Comparison of ENCODE assay signal across 26 cellular contexts in genomic region chr3:130841357-130841756, GRCh38. TPM values are rescaled to one million over a fixed set of nuclear protein-coding genes. Genes with fewer than 3 reads are reported as not detected.
A peak's percentile ranks its signal among the peaks of the same experiment; 100 is the strongest.
DNase-seq lines count a peak whose midpoint lies in the region; ATAC-seq and TF ChIP-seq lines count a peak whose summit lies in the region.
"Had no signal": no experiment of that assay in that cellular context is flagged by ENCODE, and none has a peak within 500 bp of the region (broad histone marks: within the 10 kb centered on the region; RNA-seq: fewer than 3 reads in every experiment).

No MANE protein-coding gene starts in this region.

- H3K27ac ChIP-seq in left lung = no peak overlapping the region
- H3K27ac ChIP-seq: adrenal gland, dorsolateral prefrontal cortex, vagina had no signal

- CTCF ChIA-PET in WTC11 (lab: Charles Lee) = no interaction called here

- no peaks in the 10 kb centered on the region for H3K36me3 Mint-ChIP-seq in WTC11
- H3K36me3 Mint-ChIP-seq: CD8-positive, alpha-beta memory T cell; immature natural killer cell; natural killer cell treated with Interleukin-12 subunit alpha and Interleukin-12 subunit beta and Interleukin-15 and Interleukin-18, amount 100 ng/mL, for 72 hours had no signal

- intact Hi-C loops in left lung (cut with DNase I) = no loop called here

- ATAC-seq in WTC11 = no peak
- ATAC-seq in left lung = no peak
- ATAC-seq: esophagus mucosa; natural killer cell treated with Interleukin-12 subunit alpha and Interleukin-12 subunit beta and Interleukin-15 and Interleukin-18, amount 100 ng/mL, for 72 hours had no signal

- no peak overlapping the region for H3K4me3 Mint-ChIP-seq in WTC11
- H3K4me3 Mint-ChIP-seq: activated CD4-positive, alpha-beta T cell treated with anti-CD3 and anti-CD28 coated beads, Interleukin-2, amount 10 ng/mL, durations not matched to agents 7 days and 5 days; CD8-positive, alpha-beta memory T cell; immature natural killer cell; natural killer cell treated with Interleukin-12 subunit alpha and Interleukin-12 subunit beta and Interleukin-15 and Interleukin-18, amount 100 ng/mL, for 72 hours had no signal

- H3K9me3 Mint-ChIP-seq in WTC11 = no peaks in the 10 kb centered on the region
- H3K9me3 Mint-ChIP-seq: activated CD4-positive, alpha-beta T cell treated with anti-CD3 and anti-CD28 coated beads, Interleukin-2, amount 10 ng/mL, durations not matched to agents 7 days and 5 days; CD8-positive, alpha-beta memory T cell; immature natural killer cell; natural killer cell treated with Interleukin-12 subunit alpha and Interleukin-12 subunit beta and Interleukin-15 and Interleukin-18, amount 100 ng/mL, for 72 hours had no signal

- DNase-seq in GM10266 (ENCODE audit: extremely low spot score) = peak; percentile 32
- peak; percentile 20 for DNase-seq in HPDE6-E6E7 (ENCODE audit: extremely low spot score)
- no peak for DNase-seq in WTC11 (ENCODE audit: low spot score)
- peak; percentile 83 for DNase-seq in kidney tubule cell (ENCODE audit: low spot score)
- DNase-seq in left lung = no peak
- DNase-seq in activated CD4-positive, CD25-positive, alpha-beta regulatory T cell (lab: John Stamatoyannopoulos, UW) = no peak
- DNase-seq in NCI-H146 treated with DMSO at 0.1 percent for 48 hours (lab: John Stamatoyannopoulos, UW; ENCODE audit: unreplicated experiment) = no peak
- no peak for DNase-seq in NCI-H526 (lab: John Stamatoyannopoulos, UW)
- DNase-seq: activated CD4-positive, alpha-beta T cell treated with anti-CD3 and anti-CD28 coated beads, Interleukin-2, amount 10 ng/mL, durations not matched to agents 7 days and 5 days; activated CD8-positive, alpha-beta memory T cell treated with anti-CD3 and anti-CD28 coated beads, Interleukin-2, amount 50 U/mL, for 48 hours; activated effector memory CD4-positive, alpha-beta T cell treated with anti-CD3 and anti-CD28 coated beads, Interleukin-2, amount 50 U/mL, for 16 hours; adrenal gland; caudate nucleus; CD8-positive, alpha-beta memory T cell; dorsolateral prefrontal cortex; immature natural killer cell; NCI-H1048; NCI-H2107; NCI-H69; OCI-M1; stimulated activated CD4-positive, alpha-beta T cell treated with anti-CD3 and anti-CD28 coated beads, Interleukin-4, amount 100 ng/mL, for 4 hours; substantia nigra had no signal

- no peaks in the 10 kb centered on the region for H3K27me3 Mint-ChIP-seq in WTC11 (ENCODE audit: low read depth)
- H3K27me3 Mint-ChIP-seq: activated CD4-positive, alpha-beta T cell treated with anti-CD3 and anti-CD28 coated beads, Interleukin-2, amount 10 ng/mL, durations not matched to agents 7 days and 5 days had no signal

- H3K4me3 ChIP-seq in left lung = no peak overlapping the region
- H3K4me3 ChIP-seq: adrenal gland, dorsolateral prefrontal cortex, lung, vagina had no signal

- H3K9me3 ChIP-seq in left lung = no peaks in the 10 kb centered on the region
- H3K9me3 ChIP-seq: adrenal gland, vagina had no signal

- POLR2A ChIA-PET in WTC11 (lab: Charles Lee) = no interaction called here

- H3K4me1 ChIP-seq in left lung = peaks cover 0 to 8% of the 10 kb centered on the region in 2 donors
- H3K4me1 ChIP-seq: adrenal gland, vagina had no signal

- peaks cover 53% of the 10 kb centered on the region for H3K4me1 Mint-ChIP-seq in WTC11
- H3K4me1 Mint-ChIP-seq: activated CD4-positive, alpha-beta T cell treated with anti-CD3 and anti-CD28 coated beads, Interleukin-2, amount 10 ng/mL, durations not matched to agents 7 days and 5 days; CD8-positive, alpha-beta memory T cell; immature natural killer cell had no signal

- H3K27ac Mint-ChIP-seq in WTC11 = 0 out of 2 replicates have a peak overlapping the region, but pooled peaks have one; percentile 48
- H3K27ac Mint-ChIP-seq: activated CD4-positive, alpha-beta T cell treated with anti-CD3 and anti-CD28 coated beads, Interleukin-2, amount 10 ng/mL, durations not matched to agents 7 days and 5 days; CD8-positive, alpha-beta memory T cell; immature natural killer cell; natural killer cell treated with Interleukin-12 subunit alpha and Interleukin-12 subunit beta and Interleukin-15 and Interleukin-18, amount 100 ng/mL, for 72 hours had no signal

- no peaks in the 10 kb centered on the region for H3K36me3 ChIP-seq in left lung
- H3K36me3 ChIP-seq: adrenal gland, vagina had no signal

- no peak for TF ChIP-seq CTCF in GM10266 (IDR thresholded peaks at IDR 0.05; ENCODE audit: control insufficient read depth, insufficient read depth, low read depth, missing control alignments)
- TF ChIP-seq CTCF in WTC11 (IDR thresholded peaks at IDR 0.05) = no peak
- TF ChIP-seq CTCF in left lung (IDR thresholded peaks at IDR 0.05) = no peak

- H3K27me3 ChIP-seq in left lung = no peaks in the 10 kb centered on the region
- H3K27me3 ChIP-seq: adrenal gland, dorsolateral prefrontal cortex, vagina had no signal

TF ChIP-seq in WTC11, 78 proteins besides CTCF, POLR2A, EP300 and RAD21:
- TF ChIP-seq, protein P1, sequence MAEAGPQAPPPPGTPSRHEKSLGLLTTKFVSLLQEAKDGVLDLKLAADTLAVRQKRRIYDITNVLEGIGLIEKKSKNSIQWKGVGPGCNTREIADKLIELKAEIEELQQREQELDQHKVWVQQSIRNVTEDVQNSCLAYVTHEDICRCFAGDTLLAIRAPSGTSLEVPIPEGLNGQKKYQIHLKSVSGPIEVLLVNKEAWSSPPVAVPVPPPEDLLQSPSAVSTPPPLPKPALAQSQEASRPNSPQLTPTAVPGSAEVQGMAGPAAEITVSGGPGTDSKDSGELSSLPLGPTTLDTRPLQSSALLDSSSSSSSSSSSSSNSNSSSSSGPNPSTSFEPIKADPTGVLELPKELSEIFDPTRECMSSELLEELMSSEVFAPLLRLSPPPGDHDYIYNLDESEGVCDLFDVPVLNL (CRISPR knock-in tag; IDR thresholded peaks at IDR 0.05; ENCODE audit: borderline replicate concordance, low read depth) = no peak

RNA-seq across cellular contexts. Expression of gene ATP2C1, which starts 52.5 kb away (rescaled TPM):
- total RNA-seq in WTC11 (2021) (62.5 to 68.4 TPM (median 67.0 TPM) in 3 replicates), left lung (100 to 1,000 TPM; 114 to 161 TPM)

Comparison
In these comparisons a context has a peak if more than half of its experiments do, and no peak if none do; other contexts are left out.
1. DNase-seq: peak in GM10266 (single experiment), HPDE6-E6E7 (single experiment) and kidney tubule cell (single experiment); none in WTC11 (single experiment), left lung (0 of 2), activated CD4-positive, CD25-positive, alpha-beta regulatory T cell (0 of 4), NCI-H146 treated with DMSO at 0.1 percent for 48 hours (single experiment) and NCI-H526 (0 of 2).